19 cellular contexts compared by ENCODE assay signal in the genomic region with DNA sequence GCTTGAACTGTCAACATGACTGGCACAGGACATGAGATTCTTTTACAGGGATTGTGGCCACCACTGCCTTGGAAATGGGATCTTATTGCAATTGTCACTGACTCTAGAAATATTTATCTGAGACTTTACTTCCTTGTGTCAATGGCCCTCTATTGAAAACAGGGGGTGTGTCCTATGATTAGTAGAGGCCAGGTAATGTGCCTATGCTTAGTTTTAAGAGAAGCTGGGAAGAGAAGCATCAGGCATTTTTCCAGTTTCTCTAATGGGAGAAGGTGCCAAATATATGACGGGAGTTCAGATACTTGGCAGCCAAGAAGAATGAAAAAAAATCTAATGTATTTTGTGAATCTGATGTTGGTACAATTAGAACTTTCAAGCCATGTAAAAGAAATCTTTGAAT.
DNase-seq lines count a peak whose midpoint lies in the region; ATAC-seq, FAIRE-seq and TF ChIP-seq lines count a peak whose summit lies in the region.
"Had no signal": no experiment of that assay in that cellular context is flagged by ENCODE, and none has a peak within 500 bp of the region (broad histone marks: within the 10 kb centered on the region; RNA-seq: fewer than 3 reads in every experiment).

No MANE protein-coding gene starts in this region.

- intact Hi-C loops in pancreas (cut with DNase I), result no loop called here

- TF ChIP-seq CTCF in pancreas (IDR thresholded peaks at IDR 0.05) (no peak), D721Med (IDR thresholded peaks at IDR 0.05; ENCODE audit: insufficient read depth, missing control alignments) (no peak)

- no peaks in the 10 kb centered on the region for H3K36me3 ChIP-seq in pancreas
- H3K36me3 ChIP-seq: BE2C, BLaER1 had no signal

- no peaks in the 10 kb centered on the region for H3K9me3 ChIP-seq in pancreas
- H3K9me3 ChIP-seq: BE2C, BLaER1 had no signal

- ATAC-seq in pancreas, result peak; percentile 37 to 77 (median 62)

- DNase-seq in NCI-H446 treated with DMSO at 0.1 percent for 48 hours (lab: John Stamatoyannopoulos, UW) (peak; percentile 36), OCI-M1 (lab: John Stamatoyannopoulos, UW) (peak; percentile 44), pancreas (no peak), D721Med (ENCODE audit: insufficient read length, low spot score) (no peak), SKM-1 treated with dmso at 0.1 percent for 144 hours (lab: John Stamatoyannopoulos, UW; ENCODE audit: unreplicated experiment) (no peak)
- DNase-seq: 8988T; ACHN; BE2C; C1 segment of cervical spinal cord; CD4-positive, alpha-beta memory T cell; CD4-positive, CD25-positive, alpha-beta regulatory T cell; CD8-positive, alpha-beta memory T cell; COR-L47; DMS79 treated with DMSO at 0.1 percent for 48 hours; GF-D8 had no signal

- H3K4me1 ChIP-seq in pancreas, result peaks cover 0 to 5% (median 4%) of the 10 kb centered on the region in 3 donors
- H3K4me1 ChIP-seq: BE2C, BLaER1 had no signal

- H3K27me3 ChIP-seq in pancreas, result no peaks in the 10 kb centered on the region
- H3K27me3 ChIP-seq: BE2C, BLaER1 had no signal

- no peak overlapping the region for H3K4me3 ChIP-seq in pancreas
- H3K4me3 ChIP-seq: BLaER1 had no signal

- 25 to 28% methylated on average over 1 of the region's 1 CpG for WGBS in pancreas, 2 donors

- H3K27ac ChIP-seq in pancreas, result no peak overlapping the region
- H3K27ac ChIP-seq: BLaER1 had no signal

- FAIRE-seq in pancreas (lab: Jason Lieb, UNC), result no peak
- no peak for FAIRE-seq in D721Med (lab: Jason Lieb, UNC)
- FAIRE-seq: A204.1, G401.6, GM12891 had no signal

Comparison
In these comparisons a context has a peak if more than half of its experiments do, and no peak if none do; other contexts are left out.
1. DNase-seq: peak in NCI-H446 treated with DMSO at 0.1 percent for 48 hours (single experiment) and OCI-M1 (single experiment); none in pancreas (0 of 6), D721Med (single experiment) and SKM-1 treated with dmso at 0.1 percent for 144 hours (single experiment).